9 cellular contexts compared by ENCODE assay signal in genomic region chr6:11585426-11586016, GRCh38. TPM values are rescaled to one million over a fixed set of nuclear protein-coding genes. Genes with fewer than 3 reads are reported as not detected.
DNase-seq lines count a peak whose midpoint lies in the region; ATAC-seq and TF ChIP-seq lines count a peak whose summit lies in the region.
"Had no signal": no experiment of that assay in that cellular context is flagged by ENCODE, and none has a peak within 500 bp of the region (broad histone marks: within the 10 kb centered on the region; RNA-seq: fewer than 3 reads in every experiment).

No MANE protein-coding gene starts in this region.

- WGBS in body of pancreas, 2 donors = 12 to 15% methylated on average over 1 of the region's 1 CpG

- no peaks in the 10 kb centered on the region for H3K36me3 Mint-ChIP-seq in activated CD4-positive, alpha-beta T cell treated with anti-CD3 and anti-CD28 coated beads, Interleukin-2, amount 10 ng/mL, durations not matched to agents 24 days and 14 days (ENCODE audit: low read depth)
- no peaks in the 10 kb centered on the region for H3K36me3 Mint-ChIP-seq in activated CD4-positive, alpha-beta T cell treated with anti-CD3 and anti-CD28 coated beads, Interleukin-2, amount 10 ng/mL, durations not matched to agents 7 days and 5 days (ENCODE audit: low read depth)
- H3K36me3 Mint-ChIP-seq in activated T-helper 1 cell treated with anti-CD3 and anti-CD28 coated beads, Interleukin-12 subunit alpha, Interleukin-12 subunit beta, Interleukin-2, Interleukin-4 antibody, amounts not matched to agents 30 ng/mL and 10 ng/mL and 1 ng/mL, durations not matched to agents 14 hours and 24 hours and 36 hours (ENCODE audit: low read depth) = no peaks in the 10 kb centered on the region
- H3K36me3 Mint-ChIP-seq: activated naive CD8-positive, alpha-beta T cell had no signal

- peak; percentile 66 for DNase-seq in activated CD4-positive, alpha-beta T cell treated with anti-CD3 and anti-CD28 coated beads, Interleukin-2, amount 10 ng/mL, durations not matched to agents 24 days and 14 days
- no peak for DNase-seq in activated CD4-positive, alpha-beta T cell treated with anti-CD3 and anti-CD28 coated beads, Interleukin-2, amount 10 ng/mL, durations not matched to agents 7 days and 5 days
- DNase-seq in NCI-H146 treated with DMSO at 0.1 percent for 48 hours (lab: John Stamatoyannopoulos, UW; ENCODE audit: unreplicated experiment) = peak; percentile 12
- no peak for DNase-seq in body of pancreas
- DNase-seq in lower lobe of right lung = no peak
- DNase-seq in activated T-helper 1 cell treated with anti-CD3 and anti-CD28 coated beads, Interleukin-12 subunit alpha, Interleukin-12 subunit beta, Interleukin-2, Interleukin-4 antibody, amounts not matched to agents 30 ng/mL and 10 ng/mL and 1 ng/mL, durations not matched to agents 14 hours and 24 hours and 36 hours (ENCODE audit: low spot score) = no peak
- DNase-seq in activated CD4-positive, alpha-beta T cell treated with anti-CD3 and anti-CD28 coated beads for 4 hours = no peak

- CTCF ChIA-PET in activated CD4-positive, alpha-beta T cell treated with anti-CD3 and anti-CD28 coated beads, Interleukin-2, amount 10 ng/mL, durations not matched to agents 7 days and 5 days (lab: Charles Lee) = interaction anchor here (0.7 kb wide), 1 partner anchor 714 kb away, joined by 3 read pairs; no protein-coding TSS in a partner anchor

- peaks cover 13% of the 10 kb centered on the region for H3K27me3 Mint-ChIP-seq in activated CD4-positive, alpha-beta T cell treated with anti-CD3 and anti-CD28 coated beads, Interleukin-2, amount 10 ng/mL, durations not matched to agents 24 days and 14 days
- H3K27me3 Mint-ChIP-seq in activated CD4-positive, alpha-beta T cell treated with anti-CD3 and anti-CD28 coated beads, Interleukin-2, amount 10 ng/mL, durations not matched to agents 7 days and 5 days = peaks cover 1% of the 10 kb centered on the region
- H3K27me3 Mint-ChIP-seq in activated T-helper 1 cell treated with anti-CD3 and anti-CD28 coated beads, Interleukin-12 subunit alpha, Interleukin-12 subunit beta, Interleukin-2, Interleukin-4 antibody, amounts not matched to agents 30 ng/mL and 10 ng/mL and 1 ng/mL, durations not matched to agents 14 hours and 24 hours and 36 hours (ENCODE audit: insufficient read depth) = peaks cover 8% of the 10 kb centered on the region

- TF ChIP-seq POLR2A in body of pancreas (IDR thresholded peaks at IDR 0.05) = no peak

- POLR2A ChIA-PET in activated CD4-positive, alpha-beta T cell treated with anti-CD3 and anti-CD28 coated beads, Interleukin-2, amount 10 ng/mL, durations not matched to agents 7 days and 5 days (lab: Charles Lee) = no interaction called here

- intact Hi-C loops in activated CD4-positive, alpha-beta T cell treated with anti-CD3 and anti-CD28 coated beads, Interleukin-2, amount 10 ng/mL, durations not matched to agents 24 days and 14 days (cut with micrococcal nuclease) = loop anchor here (5.0 to 10.0 kb wide), 2 partner anchors 699 to 1307 kb away; no protein-coding TSS in a partner anchor
- intact Hi-C loops in body of pancreas (cut with DNase I) = no loop called here
- intact Hi-C loops in lower lobe of right lung (cut with DNase I) = no loop called here
- intact Hi-C loops in activated T-helper 1 cell treated with anti-CD3 and anti-CD28 coated beads, Interleukin-12 subunit alpha, Interleukin-12 subunit beta, Interleukin-2, Interleukin-4 antibody, amounts not matched to agents 30 ng/mL and 10 ng/mL and 1 ng/mL, durations not matched to agents 14 hours and 24 hours and 36 hours (cut with micrococcal nuclease) = loop anchor here (1.0 to 10.0 kb wide), 5 partner anchors 704 to 1309 kb away; no protein-coding TSS in a partner anchor

- H3K4me3 ChIP-seq in body of pancreas (no peak overlapping the region), lower lobe of right lung (no peak overlapping the region)

- H3K9me3 Mint-ChIP-seq in activated CD4-positive, alpha-beta T cell treated with anti-CD3 and anti-CD28 coated beads, Interleukin-2, amount 10 ng/mL, durations not matched to agents 24 days and 14 days = no peaks in the 10 kb centered on the region
- no peaks in the 10 kb centered on the region for H3K9me3 Mint-ChIP-seq in activated CD4-positive, alpha-beta T cell treated with anti-CD3 and anti-CD28 coated beads, Interleukin-2, amount 10 ng/mL, durations not matched to agents 7 days and 5 days
- no peaks in the 10 kb centered on the region for H3K9me3 Mint-ChIP-seq in activated T-helper 1 cell treated with anti-CD3 and anti-CD28 coated beads, Interleukin-12 subunit alpha, Interleukin-12 subunit beta, Interleukin-2, Interleukin-4 antibody, amounts not matched to agents 30 ng/mL and 10 ng/mL and 1 ng/mL, durations not matched to agents 14 hours and 24 hours and 36 hours

- H3K27me3 ChIP-seq in body of pancreas = no peaks in the 10 kb centered on the region
- H3K27me3 ChIP-seq in lower lobe of right lung (ENCODE audit: low read depth) = no peaks in the 10 kb centered on the region

- TF ChIP-seq CTCF in body of pancreas (IDR thresholded peaks at IDR 0.05) = peak in 6 of 7 experiments; percentile 53 to 78 (median 70)
- TF ChIP-seq CTCF in lower lobe of right lung (IDR thresholded peaks at IDR 0.05) = peak; percentile 65

- ATAC-seq in body of pancreas (no peak), lower lobe of right lung (peak in 1 of 2 donors; percentile 58), HG02588 (IDR thresholded peaks at IDR 0.05; ENCODE audit: unreplicated experiment) (no peak)

- H3K27ac Mint-ChIP-seq in activated CD4-positive, alpha-beta T cell treated with anti-CD3 and anti-CD28 coated beads, Interleukin-2, amount 10 ng/mL, durations not matched to agents 24 days and 14 days = no peak overlapping the region
- H3K27ac Mint-ChIP-seq in activated CD4-positive, alpha-beta T cell treated with anti-CD3 and anti-CD28 coated beads, Interleukin-2, amount 10 ng/mL, durations not matched to agents 7 days and 5 days = no peak overlapping the region
- H3K27ac Mint-ChIP-seq in activated T-helper 1 cell treated with anti-CD3 and anti-CD28 coated beads, Interleukin-12 subunit alpha, Interleukin-12 subunit beta, Interleukin-2, Interleukin-4 antibody, amounts not matched to agents 30 ng/mL and 10 ng/mL and 1 ng/mL, durations not matched to agents 14 hours and 24 hours and 36 hours = no peak overlapping the region
- H3K27ac Mint-ChIP-seq: activated naive CD8-positive, alpha-beta T cell had no signal

- H3K4me1 ChIP-seq in body of pancreas = no peaks in the 10 kb centered on the region
- H3K4me1 ChIP-seq in lower lobe of right lung = peaks cover 32% of the 10 kb centered on the region

- H3K27ac ChIP-seq in body of pancreas (no peak overlapping the region), lower lobe of right lung (no peak overlapping the region)

- H3K4me1 Mint-ChIP-seq in activated CD4-positive, alpha-beta T cell treated with anti-CD3 and anti-CD28 coated beads, Interleukin-2, amount 10 ng/mL, durations not matched to agents 24 days and 14 days = no peaks in the 10 kb centered on the region
- H3K4me1 Mint-ChIP-seq in activated CD4-positive, alpha-beta T cell treated with anti-CD3 and anti-CD28 coated beads, Interleukin-2, amount 10 ng/mL, durations not matched to agents 7 days and 5 days = no peaks in the 10 kb centered on the region
- no peaks in the 10 kb centered on the region for H3K4me1 Mint-ChIP-seq in activated T-helper 1 cell treated with anti-CD3 and anti-CD28 coated beads, Interleukin-12 subunit alpha, Interleukin-12 subunit beta, Interleukin-2, Interleukin-4 antibody, amounts not matched to agents 30 ng/mL and 10 ng/mL and 1 ng/mL, durations not matched to agents 14 hours and 24 hours and 36 hours (ENCODE audit: low read depth)

- no peak overlapping the region for H3K4me3 Mint-ChIP-seq in activated CD4-positive, alpha-beta T cell treated with anti-CD3 and anti-CD28 coated beads, Interleukin-2, amount 10 ng/mL, durations not matched to agents 24 days and 14 days
- no peak overlapping the region for H3K4me3 Mint-ChIP-seq in activated CD4-positive, alpha-beta T cell treated with anti-CD3 and anti-CD28 coated beads, Interleukin-2, amount 10 ng/mL, durations not matched to agents 7 days and 5 days
- H3K4me3 Mint-ChIP-seq in activated T-helper 1 cell treated with anti-CD3 and anti-CD28 coated beads, Interleukin-12 subunit alpha, Interleukin-12 subunit beta, Interleukin-2, Interleukin-4 antibody, amounts not matched to agents 30 ng/mL and 10 ng/mL and 1 ng/mL, durations not matched to agents 14 hours and 24 hours and 36 hours = no peak overlapping the region
- H3K4me3 Mint-ChIP-seq: activated naive CD8-positive, alpha-beta T cell had no signal

- H3K36me3 ChIP-seq in body of pancreas (replicated peaks in 1 of 2; ENCODE audit: insufficient read depth in 1 of 2, low read depth in 2 of 2) = no peaks in the 10 kb centered on the region
- no peaks in the 10 kb centered on the region for H3K36me3 ChIP-seq in lower lobe of right lung

- no peaks in the 10 kb centered on the region for H3K9me3 ChIP-seq in body of pancreas
- H3K9me3 ChIP-seq in lower lobe of right lung = no peaks in the 10 kb centered on the region

RNA-seq across cellular contexts. Expression of gene TMEM170B, which starts 48.0 kb away (rescaled TPM):
- 0.72 and 0.73 TPM in 2 replicates for total RNA-seq in activated CD4-positive, alpha-beta T cell treated with anti-CD3 and anti-CD28 coated beads, Interleukin-2, amount 10 ng/mL, durations not matched to agents 24 days and 14 days
- total RNA-seq in activated CD4-positive, alpha-beta T cell treated with anti-CD3 and anti-CD28 coated beads, Interleukin-2, amount 10 ng/mL, durations not matched to agents 7 days and 5 days = under 1 TPM; 0.81 to 0.82 TPM
- 1 to 10 TPM; 3.0 to 3.6 TPM for total RNA-seq in body of pancreas
- total RNA-seq in lower lobe of right lung = 12.4 TPM
- total RNA-seq in activated T-helper 1 cell treated with anti-CD3 and anti-CD28 coated beads, Interleukin-12 subunit alpha, Interleukin-12 subunit beta, Interleukin-2, Interleukin-4 antibody, amounts not matched to agents 30 ng/mL and 10 ng/mL and 1 ng/mL, durations not matched to agents 14 hours and 24 hours and 36 hours = 0.78 and 0.86 TPM in 2 replicates

Comparison
In these comparisons a context has a peak if more than half of its experiments do, and no peak if none do; other contexts are left out.
1. DNase-seq: peak in activated CD4-positive, alpha-beta T cell treated with anti-CD3 and anti-CD28 coated beads, Interleukin-2, amount 10 ng/mL, durations not matched to agents 24 days and 14 days (single experiment) and NCI-H146 treated with DMSO at 0.1 percent for 48 hours (single experiment); none in activated CD4-positive, alpha-beta T cell treated with anti-CD3 and anti-CD28 coated beads, Interleukin-2, amount 10 ng/mL, durations not matched to agents 7 days and 5 days (single experiment), body of pancreas (0 of 4), lower lobe of right lung (single experiment), activated T-helper 1 cell treated with anti-CD3 and anti-CD28 coated beads, Interleukin-12 subunit alpha, Interleukin-12 subunit beta, Interleukin-2, Interleukin-4 antibody, amounts not matched to agents 30 ng/mL and 10 ng/mL and 1 ng/mL, durations not matched to agents 14 hours and 24 hours and 36 hours (single experiment) and activated CD4-positive, alpha-beta T cell treated with anti-CD3 and anti-CD28 coated beads for 4 hours (0 of 2).
2. intact Hi-C loops: an anchor here in activated CD4-positive, alpha-beta T cell treated with anti-CD3 and anti-CD28 coated beads, Interleukin-2, amount 10 ng/mL, durations not matched to agents 24 days and 14 days (5.0 to 10.0 kb wide) and activated T-helper 1 cell treated with anti-CD3 and anti-CD28 coated beads, Interleukin-12 subunit alpha, Interleukin-12 subunit beta, Interleukin-2, Interleukin-4 antibody, amounts not matched to agents 30 ng/mL and 10 ng/mL and 1 ng/mL, durations not matched to agents 14 hours and 24 hours and 36 hours (1.0 to 10.0 kb wide); none called in body of pancreas and lower lobe of right lung.